Comparison of ENCODE assay signal across 20 cellular contexts in the genomic region with DNA sequence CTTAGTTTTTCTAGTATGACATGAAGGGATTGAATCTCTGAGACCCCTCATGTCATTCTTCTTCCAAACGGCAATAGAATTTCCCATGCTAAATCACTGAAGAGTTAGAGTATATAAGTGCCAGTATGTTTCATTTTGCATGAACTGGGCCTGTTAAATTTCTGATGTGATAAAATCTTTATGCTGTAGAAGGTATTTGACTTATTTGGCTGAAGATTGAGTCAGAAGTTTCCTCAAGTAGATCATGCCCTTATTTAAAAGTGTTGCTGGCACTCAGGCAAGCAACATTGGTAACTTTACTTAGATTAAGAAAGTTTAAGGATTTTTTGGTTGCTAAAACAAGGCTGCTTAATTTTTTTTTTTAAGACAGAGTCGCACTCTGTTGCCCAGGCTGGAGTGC. TPM values are rescaled to one million over a fixed set of nuclear protein-coding genes. Genes with fewer than 3 reads are reported as not detected.
DNase-seq lines count a peak whose midpoint lies in the region; ATAC-seq, FAIRE-seq and TF ChIP-seq lines count a peak whose summit lies in the region.
"Had no signal": no experiment of that assay in that cellular context is flagged by ENCODE, and none has a peak within 500 bp of the region (broad histone marks: within the 10 kb centered on the region; RNA-seq: fewer than 3 reads in every experiment).

No MANE protein-coding gene starts in this region.

- peak overlapping the region; percentile 57 for H3K4me2 ChIP-seq in OCI-LY7 (ENCODE audit: low read length)
- H3K4me2 ChIP-seq: GM23338 had no signal

- TF ChIP-seq POLR2A in GM12892 (IDR thresholded peaks at IDR 0.05; ENCODE audit: low read depth, low read length) = no peak

- no peaks in the 10 kb centered on the region for H3K9me3 ChIP-seq in OCI-LY7 (ENCODE audit: low read length)
- H3K9me3 ChIP-seq: BE2C, Caco-2, Peyer's patch had no signal

- H3K4me3 ChIP-seq in AG04449 (ENCODE audit: low read depth, low read length) = no peak overlapping the region
- no peak overlapping the region for H3K4me3 ChIP-seq in OCI-LY7 (ENCODE audit: low read depth, low read length, poor library complexity, severe bottlenecking)
- H3K4me3 ChIP-seq: GM23338, Peyer's patch had no signal

- H3K4me1 ChIP-seq in OCI-LY7 (ENCODE audit: insufficient read depth, low read length, poor library complexity, severe bottlenecking) = peaks cover 33% of the 10 kb centered on the region
- H3K4me1 ChIP-seq: BE2C, Caco-2, Peyer's patch had no signal

- TF ChIP-seq CTCF in AG04449 (IDR thresholded peaks at IDR 0.05; ENCODE audit: insufficient read depth, low read length, missing control alignments) (no peak), OCI-LY7 (conservative IDR thresholded peaks at IDR 0.05; ENCODE audit: low read length) (no peak), chondrocyte (IDR thresholded peaks at IDR 0.05) (no peak)

- no peaks in the 10 kb centered on the region for H3K9me2 ChIP-seq in OCI-LY7 (ENCODE audit: insufficient read depth, low read length)

- CTCF ChIA-PET in AG04449 (lab: Yijun Ruan, JAX) (no interaction called here), OCI-LY7 (lab: Charles Lee; ENCODE audit: unreplicated experiment) (no interaction called here)

- no peak overlapping the region for H3K27ac ChIP-seq in OCI-LY7 (ENCODE audit: low read depth, low read length, poor library complexity, severe bottlenecking)
- H3K27ac ChIP-seq: 22Rv1, Peyer's patch had no signal

- H3K9me3 Mint-ChIP-seq in chondrocyte (ENCODE audit: low read depth) = no peaks in the 10 kb centered on the region
- H3K9me3 Mint-ChIP-seq: CD4-positive, CD25-positive, alpha-beta regulatory T cell; GM23338 had no signal

- H3K4me1 Mint-ChIP-seq in chondrocyte (ENCODE audit: low read depth) = peaks cover 14% of the 10 kb centered on the region
- H3K4me1 Mint-ChIP-seq: GM23338 had no signal

- H2AFZ ChIP-seq in OCI-LY7 (ENCODE audit: low read length) = no peak overlapping the region
- H2AFZ ChIP-seq: GM23338 had no signal

- no peaks in the 10 kb centered on the region for H3K27me3 Mint-ChIP-seq in chondrocyte (ENCODE audit: low read depth)
- H3K27me3 Mint-ChIP-seq: CD4-positive, CD25-positive, alpha-beta regulatory T cell had no signal

- BruUV-seq in OCI-LY7 (replicated peaks; lab: Mats Ljungman, UMichigan) = no TSS peak

- ATAC-seq in HG03139 (IDR thresholded peaks at IDR 0.05; ENCODE audit: unreplicated experiment) = no peak
- ATAC-seq: GM23338 had no signal

- H3K36me3 ChIP-seq in OCI-LY7 (ENCODE audit: insufficient read depth, low read length) = peaks cover 52% of the 10 kb centered on the region

- peaks cover 18% of the 10 kb centered on the region; the same call in 1 of the 2 replicates for H3K79me2 ChIP-seq in OCI-LY7 (ENCODE audit: insufficient read depth, low read depth, low read length)

- FAIRE-seq in GM12892 (lab: Jason Lieb, UNC) = peak; percentile 33

- peak; percentile 37 for DNase-seq in AG04449 (ENCODE audit: low read depth, low spot score)
- no peak for DNase-seq in GM12892 (ENCODE audit: insufficient read length)
- no peak for DNase-seq in OCI-LY7 (ENCODE audit: low spot score)
- DNase-seq in chondrocyte (ENCODE audit: low spot score) = no peak
- no peak for DNase-seq in MV-4-11 (lab: John Stamatoyannopoulos, UW)
- DNase-seq in activated gamma-delta T cell treated with Interleukin-2 at 50 U/mL for 16 hours = no peak
- no peak for DNase-seq in NCI-H69 (lab: John Stamatoyannopoulos, UW)
- DNase-seq: BE2C; Caco-2; CD4-positive, CD25-positive, alpha-beta regulatory T cell; DMS153; HCEC 1CT; NCI-H1105 treated with DMSO at 0.1 percent for 48 hours; NCI-H1694; NCI-H510A; NCI-H774; Peyer's patch had no signal

- H4K20me1 ChIP-seq in OCI-LY7 (ENCODE audit: insufficient read depth, low read length) = peaks cover 4% of the 10 kb centered on the region; the same call in 1 of the 2 replicates

- H3K36me3 Mint-ChIP-seq in chondrocyte (ENCODE audit: low read depth) = peaks cover 3% of the 10 kb centered on the region

- H3K4me3 Mint-ChIP-seq in chondrocyte (ENCODE audit: unreplicated experiment) = no peak overlapping the region
- H3K4me3 Mint-ChIP-seq: CD4-positive, CD25-positive, alpha-beta regulatory T cell; GM23338 had no signal

- POLR2A ChIA-PET in AG04449 (lab: Yijun Ruan, JAX) = no interaction called here
- POLR2A ChIA-PET in OCI-LY7 (lab: Charles Lee) = no interaction called here

- peak overlapping the region; percentile 43 for H3K27ac Mint-ChIP-seq in chondrocyte (ENCODE audit: unreplicated experiment)
- H3K27ac Mint-ChIP-seq: GM23338 had no signal

- intact Hi-C loops in OCI-LY7 (cut with micrococcal nuclease; ENCODE audit: unreplicated experiment) = no loop called here

RNA-seq across cellular contexts. Expression of a gene that starts 13.3 kb away (rescaled TPM):
- polyA plus RNA-seq in GM12892 (2012; ENCODE audit: missing spikeins) = 12.9 TPM
- 8.5 and 10.2 TPM in 2 replicates for total RNA-seq in OCI-LY7 (2014; rRNA removed; shearing (Covaris generic))
- total RNA-seq in OCI-LY7 (2022) (12.9 and 13.9 TPM in 2 replicates), chondrocyte (27.6 to 29.1 TPM (median 28.0 TPM) in 3 replicates)

RNA-seq across cellular contexts. Expression of a gene that starts 29.8 kb away (rescaled TPM):
- polyA plus RNA-seq in GM12892 (2012; ENCODE audit: missing spikeins) = 16.5 TPM
- 43.9 and 71.5 TPM in 2 replicates for total RNA-seq in OCI-LY7 (2014; rRNA removed; shearing (Covaris generic))
- total RNA-seq in OCI-LY7 (2022) (37.3 and 40.8 TPM in 2 replicates), chondrocyte (19.1 to 21.0 TPM (median 19.3 TPM) in 3 replicates)

RNA-seq across cellular contexts. Expression of a gene that starts 58.0 kb away (rescaled TPM):
- polyA plus RNA-seq in GM12892 (2012; ENCODE audit: missing spikeins) = 2.0 TPM
- total RNA-seq in OCI-LY7 (2014; rRNA removed; shearing (Covaris generic)) = 2.6 and 4.9 TPM in 2 replicates
- total RNA-seq in OCI-LY7 (2022) (3.3 and 3.8 TPM in 2 replicates), chondrocyte (0.28 to 0.35 TPM in 2 of 3 replicates, not detected in the other)
- total RNA-seq: CD4-positive, CD25-positive, alpha-beta regulatory T cell had no signal
